Comparison of ENCODE assay signal across 8 cellular contexts in genomic region chr11:119018074-119018938, GRCh38. TPM values are rescaled to one million over a fixed set of nuclear protein-coding genes. Genes with fewer than 3 reads are reported as not detected.
A peak's percentile ranks its signal among the peaks of the same experiment; 100 is the strongest.
DNase-seq lines count a peak whose midpoint lies in the region; ATAC-seq and TF ChIP-seq lines count a peak whose summit lies in the region.

Gene RPS25, minus strand, starts transcription at chr11:119018343. Its CDS starts 59 bp downstream, at chr11:119018284.
Gene TRAPPC4, plus strand, starts transcription at chr11:119018766. Its CDS starts 30 bp downstream, at chr11:119018796.

- no peaks in the 10 kb centered on the region for H3K27me3 Mint-ChIP-seq in activated naive CD4-positive, alpha-beta T cell treated with anti-CD3 and anti-CD28 coated beads, Interleukin-2, amount 50 U/mL, for 24 hours

- H3K36me3 ChIP-seq in GM06990 (ENCODE audit: control insufficient read depth, insufficient read depth, low read length): peaks cover 23% of the 10 kb centered on the region

- peak within 1 kb of the TSS; percentile 100 for H3K4me3 Mint-ChIP-seq in activated naive CD4-positive, alpha-beta T cell treated with anti-CD3 and anti-CD28 coated beads, Interleukin-2, amount 50 U/mL, for 24 hours

- ATAC-seq in HG02588 (IDR thresholded peaks at IDR 0.05; ENCODE audit: unreplicated experiment) (peak; percentile 77), SK-N-SH treated with all-trans-retinoic acid at 6 μM for 48 hours (peak; percentile 93)

- DNase-seq in GM06990 (ENCODE audit: extremely low read depth, insufficient read length) (peak; percentile 92), NCI-H1092 (lab: John Stamatoyannopoulos, UW) (peak; percentile 97), glomerular endothelial cell (ENCODE audit: extremely low read depth, low read depth, low spot score) (peak; percentile 82), occipital lobe (lab: John Stamatoyannopoulos, UW) (peak; percentile 96)

- peak within 1 kb of the TSS; percentile 86 for H3K4me3 ChIP-seq in GM06990 (replicated peaks; ENCODE audit: low read depth, low read length)

- H3K27ac ChIP-seq in temporal lobe (ENCODE audit: low read depth, low read length): peak within 1 kb of the TSS; percentile 84

- H3K9me3 Mint-ChIP-seq in activated naive CD4-positive, alpha-beta T cell treated with anti-CD3 and anti-CD28 coated beads, Interleukin-2, amount 50 U/mL, for 24 hours: no peaks in the 10 kb centered on the region

- H3K27me3 ChIP-seq in GM06990 (replicated peaks; ENCODE audit: control insufficient read depth, insufficient read depth, low read length): no peaks in the 10 kb centered on the region

- H3K4me1 Mint-ChIP-seq in activated naive CD4-positive, alpha-beta T cell treated with anti-CD3 and anti-CD28 coated beads, Interleukin-2, amount 50 U/mL, for 24 hours: peaks cover 44% of the 10 kb centered on the region

- peak within 1 kb of the TSS; percentile 100 for H3K27ac Mint-ChIP-seq in activated naive CD4-positive, alpha-beta T cell treated with anti-CD3 and anti-CD28 coated beads, Interleukin-2, amount 50 U/mL, for 24 hours

- TF ChIP-seq CTCF in GM06990 (IDR thresholded peaks at IDR 0.05; ENCODE audit: insufficient read depth, low read length, poor library complexity, severe bottlenecking): no peak

- peaks cover 32% of the 10 kb centered on the region for H3K36me3 Mint-ChIP-seq in activated naive CD4-positive, alpha-beta T cell treated with anti-CD3 and anti-CD28 coated beads, Interleukin-2, amount 50 U/mL, for 24 hours

TF ChIP-seq in SK-N-SH treated with all-trans-retinoic acid at 6 μM for 48 hours, 23 proteins besides CTCF, POLR2A, EP300 and RAD21:
- TF ChIP-seq ZC3H10 (CRISPR knock-in tag; IDR thresholded peaks at IDR 0.05) (no peak), CSDC2 (CRISPR knock-in tag; IDR thresholded peaks at IDR 0.05) (no peak), ZNF565 (CRISPR knock-in tag; conservative IDR thresholded peaks at IDR 0.05; ENCODE audit: low read depth) (no peak), OSR1 (CRISPR knock-in tag; IDR thresholded peaks at IDR 0.05) (no peak), ZNF70 (CRISPR knock-in tag; IDR thresholded peaks at IDR 0.05) (no peak), BACH2 (CRISPR knock-in tag; IDR thresholded peaks at IDR 0.05; ENCODE audit: borderline replicate concordance) (no peak), POU6F1 (CRISPR knock-in tag; IDR thresholded peaks at IDR 0.05; ENCODE audit: borderline replicate concordance, low read depth) (no peak), GLIS3 (CRISPR knock-in tag; IDR thresholded peaks at IDR 0.05) (no peak), TCF4 (CRISPR knock-in tag; IDR thresholded peaks at IDR 0.05; ENCODE audit: borderline replicate concordance) (no peak), ESRRG (CRISPR knock-in tag; IDR thresholded peaks at IDR 0.05) (no peak), ZFP30 (CRISPR knock-in tag; IDR thresholded peaks at IDR 0.05) (no peak), TOX (CRISPR knock-in tag; IDR thresholded peaks at IDR 0.05; ENCODE audit: borderline replicate concordance) (no peak), PPARA (CRISPR knock-in tag; IDR thresholded peaks at IDR 0.05; ENCODE audit: borderline replicate concordance) (no peak), ARNTL (CRISPR knock-in tag; IDR thresholded peaks at IDR 0.05; ENCODE audit: borderline replicate concordance, low read depth) (no peak), PATZ1 (CRISPR knock-in tag; IDR thresholded peaks at IDR 0.05; ENCODE audit: borderline replicate concordance) (no peak), CSRNP3 (CRISPR knock-in tag; IDR thresholded peaks at IDR 0.05) (no peak), ZFP3 (CRISPR knock-in tag; IDR thresholded peaks at IDR 0.05) (no peak)

RNA-seq across cellular contexts. Expression of gene RPS25, which starts in this region (rescaled TPM):
- total RNA-seq in glomerular endothelial cell (1,518 and 2,158 TPM in 2 replicates), occipital lobe (705 TPM), temporal lobe (1,273 TPM)

RNA-seq across cellular contexts. Expression of gene TRAPPC4, which starts in this region (rescaled TPM):
- total RNA-seq in glomerular endothelial cell: 76.3 and 91.1 TPM in 2 replicates
- 63.9 TPM for total RNA-seq in occipital lobe
- total RNA-seq in temporal lobe: 51.6 TPM

Comparison
In these comparisons a context has a peak if more than half of its experiments do, and no peak if none do; other contexts are left out.
1. Peak in every context shown above with its lines: DNase-seq, ATAC-seq, H3K4me3 ChIP-seq and H3K27ac ChIP-seq.